8 cellular contexts compared by ENCODE assay signal in genomic region chr10:66627156-66627555, GRCh38.
DNase-seq lines count a peak whose midpoint lies in the region; ATAC-seq, FAIRE-seq and TF ChIP-seq lines count a peak whose summit lies in the region.

No MANE protein-coding gene starts in this region.

- CTCF ChIA-PET in WTC11 (lab: Charles Lee), result interaction anchor here (2.2 kb wide), 1 partner anchor 41 kb away, joined by 8 read pairs; no protein-coding TSS in a partner anchor

- H3K4ac ChIP-seq in mesenchymal stem cell (ENCODE audit: low read depth in 1 of 2, low read length in 2 of 2), result no peak overlapping the region

- 38% methylated on average over 3 of the region's 4 CpGs for WGBS in mesenchymal stem cell

- H2AFZ ChIP-seq in mesenchymal stem cell (ENCODE audit: low read depth, low read length) (no peak overlapping the region), osteoblast (ENCODE audit: low read length) (no peak overlapping the region)

- no peak overlapping the region for H3K23ac ChIP-seq in mesenchymal stem cell (ENCODE audit: low read length in 2 of 2)

- no peak overlapping the region for H3K14ac ChIP-seq in mesenchymal stem cell (ENCODE audit: low read length in 2 of 2)

- H3K27me3 ChIP-seq in mesenchymal stem cell (ENCODE audit: control insufficient read depth in 1 of 2, insufficient read depth in 1 of 2, low read length in 2 of 2) (no peaks in the 10 kb centered on the region), osteoblast (ENCODE audit: insufficient read depth, low read length) (no peaks in the 10 kb centered on the region)

- TF ChIP-seq POLR2A in GM12891 (IDR thresholded peaks at IDR 0.05; ENCODE audit: low read depth, low read length), result no peak

- H3K79me2 ChIP-seq in osteoblast (ENCODE audit: insufficient read depth, low read length), result no peaks in the 10 kb centered on the region

- no peak overlapping the region for H3K4me3 ChIP-seq in mesenchymal stem cell (ENCODE audit: insufficient read depth in 1 of 2, low read depth in 1 of 2, low read length in 2 of 2)
- H3K4me3 ChIP-seq in osteoblast (ENCODE audit: insufficient read depth, low read length), result no peak overlapping the region

- no peak overlapping the region for H3K27ac Mint-ChIP-seq in WTC11

- H2BK120ac ChIP-seq in mesenchymal stem cell (ENCODE audit: low read depth, low read length), result no peak overlapping the region

- H3K9ac ChIP-seq in mesenchymal stem cell (ENCODE audit: low read length), result no peak overlapping the region

- no peak overlapping the region for H3K18ac ChIP-seq in mesenchymal stem cell (ENCODE audit: low read depth in 1 of 2, low read length in 2 of 2)

- H3K4me2 ChIP-seq in mesenchymal stem cell (ENCODE audit: low read length, poor library complexity, severe bottlenecking), result no peak overlapping the region
- no peak overlapping the region for H3K4me2 ChIP-seq in osteoblast (ENCODE audit: insufficient read depth, low read length)

- ATAC-seq in HG03442 (IDR thresholded peaks at IDR 0.05; ENCODE audit: unreplicated experiment), result peak; percentile 72
- ATAC-seq in WTC11, result peak; percentile 100
- ATAC-seq in GM18873 (IDR thresholded peaks at IDR 0.05; ENCODE audit: low FRiP score, unreplicated experiment), result no peak

- no peak overlapping the region for H2BK15ac ChIP-seq in mesenchymal stem cell (ENCODE audit: low read depth, poor library complexity, severe bottlenecking)

- no peak overlapping the region for H2BK12ac ChIP-seq in mesenchymal stem cell (ENCODE audit: low read length in 2 of 2)

- no peak overlapping the region for H4K8ac ChIP-seq in mesenchymal stem cell (ENCODE audit: low read length)

- no peak overlapping the region for H2AK5ac ChIP-seq in mesenchymal stem cell (ENCODE audit: low read length, severe bottlenecking)

- POLR2A ChIA-PET in WTC11 (lab: Charles Lee), result no interaction called here

- DNase-seq in GM12891 (ENCODE audit: insufficient read length, low spot score) (peak; percentile 1), WTC11 (ENCODE audit: low spot score) (peak; percentile 16), mesenchymal stem cell (peak; percentile 1), DMS79 treated with DMSO at 0.1 percent for 48 hours (lab: John Stamatoyannopoulos, UW) (no peak), osteoblast (ENCODE audit: insufficient read length, low spot score, missing footprints) (no peak)
- no peak for DNase-seq in activated CD4-positive, alpha-beta T cell treated with anti-CD3 and anti-CD28 coated beads, Interleukin-2, amount 50 U/mL, for 4 hours

- no peaks in the 10 kb centered on the region for H4K20me1 ChIP-seq in osteoblast (ENCODE audit: insufficient read depth, low read length)

- H2BK5ac ChIP-seq in mesenchymal stem cell (ENCODE audit: low read depth, low read length, poor library complexity, severe bottlenecking), result no peak overlapping the region

- no peak for FAIRE-seq in GM12891 (lab: Jason Lieb, UNC)

- H3K27ac ChIP-seq in mesenchymal stem cell (ENCODE audit: low read length, poor library complexity, severe bottlenecking) (peak overlapping the region; percentile 33), osteoblast (ENCODE audit: low read depth, low read length) (no peak overlapping the region)

- H3K9me3 Mint-ChIP-seq in WTC11, result 0 out of 2 replicates have a peak, but pooled peaks cover 6% of the 10 kb centered on the region

- H4K91ac ChIP-seq in mesenchymal stem cell (ENCODE audit: low read length), result no peak overlapping the region

- H3K36me3 Mint-ChIP-seq in WTC11, result no peaks in the 10 kb centered on the region

- no peaks in the 10 kb centered on the region for H3K9me3 ChIP-seq in mesenchymal stem cell (ENCODE audit: control insufficient read depth, low read length)
- H3K9me3 ChIP-seq in osteoblast (ENCODE audit: low read depth, low read length), result no peaks in the 10 kb centered on the region

- H3K79me1 ChIP-seq in mesenchymal stem cell (replicated peaks; ENCODE audit: low read length, poor library complexity, severe bottlenecking), result no peaks in the 10 kb centered on the region

- H3K36me3 ChIP-seq in mesenchymal stem cell (ENCODE audit: control insufficient read depth in 1 of 2, insufficient read depth in 2 of 2, low read depth in 1 of 2, low read length in 2 of 2) (no peaks in the 10 kb centered on the region), osteoblast (ENCODE audit: insufficient read depth, low read length) (no peaks in the 10 kb centered on the region)

- H3K27me3 Mint-ChIP-seq in WTC11 (ENCODE audit: low read depth), result no peaks in the 10 kb centered on the region

- 0 out of 2 replicates have a peak, but pooled peaks cover 2% of the 10 kb centered on the region for H3K4me1 Mint-ChIP-seq in WTC11

- H3K4me3 Mint-ChIP-seq in WTC11, result no peak overlapping the region

- TF ChIP-seq CTCF in WTC11 (IDR thresholded peaks at IDR 0.05), result no peak
- TF ChIP-seq CTCF in osteoblast (IDR thresholded peaks at IDR 0.05; ENCODE audit: extremely low read depth, low read depth, low read length), result no peak

- H3K4me1 ChIP-seq in mesenchymal stem cell (ENCODE audit: control insufficient read depth, insufficient read depth, low read depth, low read length) (no peaks in the 10 kb centered on the region), osteoblast (ENCODE audit: insufficient read depth, low read length) (no peaks in the 10 kb centered on the region)

TF ChIP-seq in GM12891, 5 proteins besides CTCF, POLR2A, EP300 and RAD21:
- TF ChIP-seq POU2F2 (IDR thresholded peaks at IDR 0.05; ENCODE audit: low read depth, low read length), result no peak
- TF ChIP-seq POLR2AphosphoS5 (IDR thresholded peaks at IDR 0.05; ENCODE audit: low read depth, low read length), result no peak
- TF ChIP-seq TAF1 (IDR thresholded peaks at IDR 0.05; ENCODE audit: low read depth, low read length), result no peak
- no peak for TF ChIP-seq SPI1 (IDR thresholded peaks at IDR 0.05; ENCODE audit: low read depth, low read length)
- TF ChIP-seq PAX5 (IDR thresholded peaks at IDR 0.05; ENCODE audit: insufficient read depth, low read length, severe bottlenecking), result no peak

TF ChIP-seq in WTC11, 78 proteins besides CTCF, POLR2A, EP300 and RAD21 (continues in another document):
- TF ChIP-seq HMGXB4 (CRISPR knock-in tag; IDR thresholded peaks at IDR 0.05) (no peak), TP53 (CRISPR knock-in tag; IDR thresholded peaks at IDR 0.05) (no peak), TCF7 (CRISPR knock-in tag; IDR thresholded peaks at IDR 0.05; ENCODE audit: low read depth) (no peak), NFYB (CRISPR knock-in tag; conservative IDR thresholded peaks at IDR 0.05; ENCODE audit: low read depth) (no peak), FOXK1 (CRISPR knock-in tag; IDR thresholded peaks at IDR 0.05) (no peak), E2F5 (CRISPR knock-in tag; IDR thresholded peaks at IDR 0.05) (no peak), HMGA2 (CRISPR knock-in tag; IDR thresholded peaks at IDR 0.05) (no peak), NR3C1 (CRISPR knock-in tag; conservative IDR thresholded peaks at IDR 0.05; ENCODE audit: low read depth) (no peak), GTF2I (CRISPR knock-in tag; conservative IDR thresholded peaks at IDR 0.05) (no peak), ZMAT4 (CRISPR knock-in tag; IDR thresholded peaks at IDR 0.05) (no peak), CREM (CRISPR knock-in tag; IDR thresholded peaks at IDR 0.05) (no peak)

Comparison
In these comparisons a context has a peak if more than half of its experiments do, and no peak if none do; other contexts are left out.
1. DNase-seq: peak in GM12891 (single experiment), WTC11 (single experiment) and mesenchymal stem cell (single experiment); none in DMS79 treated with DMSO at 0.1 percent for 48 hours (single experiment), activated CD4-positive, alpha-beta T cell treated with anti-CD3 and anti-CD28 coated beads, Interleukin-2, amount 50 U/mL, for 4 hours (0 of 2) and osteoblast (single experiment).